17 cellular contexts compared by ENCODE assay signal in the genomic region with DNA sequence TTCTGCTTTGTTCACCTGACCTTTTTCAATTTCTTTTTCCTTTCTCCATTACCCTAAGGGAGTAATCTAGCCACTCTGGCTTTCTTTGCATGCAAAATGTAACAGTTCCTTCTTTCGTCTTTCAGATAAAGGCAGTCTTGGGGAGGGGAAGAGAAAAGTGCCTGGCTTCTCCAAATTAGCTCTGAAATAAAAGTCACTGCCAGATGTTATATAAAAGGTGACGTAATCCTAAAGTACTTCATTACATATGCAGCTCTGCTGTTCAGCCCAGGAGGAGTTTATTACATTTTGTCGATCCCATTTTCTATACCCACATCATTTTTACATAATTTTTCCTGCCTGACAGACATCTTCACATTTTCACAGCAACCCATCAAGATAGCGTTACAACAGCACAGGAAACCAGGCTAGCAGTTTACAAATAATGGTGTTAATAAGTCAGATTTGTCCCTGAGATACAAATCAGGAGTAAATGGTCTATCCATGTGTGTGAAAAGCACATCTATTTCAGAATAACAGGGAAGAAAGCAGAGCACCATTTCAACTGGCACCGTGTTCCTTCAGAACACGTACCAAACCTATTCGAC.
A peak's percentile ranks its signal among the peaks of the same experiment; 100 is the strongest.
DNase-seq lines count a peak whose midpoint lies in the region; ATAC-seq, FAIRE-seq and TF ChIP-seq lines count a peak whose summit lies in the region.
"Had no signal": no experiment of that assay in that cellular context is flagged by ENCODE, and none has a peak within 500 bp of the region (broad histone marks: within the 10 kb centered on the region; RNA-seq: fewer than 3 reads in every experiment).

No MANE protein-coding gene starts in this region.

- no peak for FAIRE-seq in HepG2 (lab: Jason Lieb, UNC)
- FAIRE-seq: G401.6, RCC 7860 had no signal

- H3K36me3 Mint-ChIP-seq in stimulated activated memory B cell treated with anti-CD40 and anti-IgM and Interleukin-4, amounts not matched to agents 10 μg/mL and 1 μg/mL and 100 μg/mL, for 72 hours = no peaks in the 10 kb centered on the region
- H3K36me3 Mint-ChIP-seq: naive B cell had no signal

- no peaks in the 10 kb centered on the region for H3K9me3 Mint-ChIP-seq in stimulated activated memory B cell treated with anti-CD40 and anti-IgM and Interleukin-4, amounts not matched to agents 10 μg/mL and 1 μg/mL and 100 μg/mL, for 72 hours
- H3K9me3 Mint-ChIP-seq: activated CD4-positive, alpha-beta memory T cell treated with anti-CD3 and anti-CD28 coated beads, Interleukin-2, amount 10 ng/mL, durations not matched to agents 7 days and 5 days; central memory CD8-positive, alpha-beta T cell; GM23338; naive B cell had no signal

- TF ChIP-seq CTCF in HepG2 (CRISPR knock-in tag; IDR thresholded peaks at IDR 0.05) = no peak
- TF ChIP-seq CTCF in right lobe of liver (IDR thresholded peaks at IDR 0.05) = no peak
- no peak for TF ChIP-seq CTCF in SK-N-SH (IDR thresholded peaks at IDR 0.05)
- no peak for TF ChIP-seq CTCF in fibroblast of the aortic adventitia (IDR thresholded peaks at IDR 0.05; ENCODE audit: insufficient read depth, low read length)

- POLR2A ChIA-PET in HepG2 (lab: Yijun Ruan, JAX) (no interaction called here), SK-N-SH (lab: Yijun Ruan, JAX) (interaction anchor here (0.6 to 1.2 kb wide), 4 partner anchors 691 to 721 kb away, joined by 3 to 5 read pairs (median 4); no protein-coding TSS in a partner anchor)

- no peak overlapping the region for H3K27ac Mint-ChIP-seq in stimulated activated memory B cell treated with anti-CD40 and anti-IgM and Interleukin-4, amounts not matched to agents 10 μg/mL and 1 μg/mL and 100 μg/mL, for 72 hours
- H3K27ac Mint-ChIP-seq: activated CD4-positive, alpha-beta memory T cell treated with anti-CD3 and anti-CD28 coated beads, Interleukin-2, amount 10 ng/mL, durations not matched to agents 7 days and 5 days; GM23338 had no signal

- TF ChIP-seq EP300 in HepG2 (IDR thresholded peaks at IDR 0.05; ENCODE audit: low read depth in 2 of 2, low read length in 2 of 2) (no peak), HepG2 (CRISPR knock-in tag; IDR thresholded peaks at IDR 0.05; ENCODE audit: borderline replicate concordance) (no peak), SK-N-SH (IDR thresholded peaks at IDR 0.05; ENCODE audit: borderline replicate concordance in 1 of 2, low read depth in 1 of 2, low read length in 1 of 2) (peak in 1 of 2 experiments; percentile 66; a peak in 1 of 4 replicates)

- WGBS in HepG2 (ENCODE audit: low lambda C conversion rate) = 22% methylated on average over 7 of the region's 7 CpGs
- WGBS in right lobe of liver (ENCODE audit: insufficient coverage, low coverage, low lambda C conversion rate, missing lambda C conversion rate) = 44% methylated on average over 7 of the region's 7 CpGs
- 14% methylated on average over 7 of the region's 7 CpGs for WGBS in SK-N-SH (ENCODE audit: low lambda C conversion rate)

- ATAC-seq in HepG2 (no peak), right lobe of liver (no peak)
- no peak for ATAC-seq in stimulated activated memory B cell treated with anti-CD40 and anti-IgM and Interleukin-4, amounts not matched to agents 10 μg/mL and 1 μg/mL and 100 μg/mL, for 72 hours

- no peak overlapping the region for H3K27ac ChIP-seq in HepG2 (ENCODE audit: extremely low read length, insufficient read depth, low read length)
- no peak overlapping the region for H3K27ac ChIP-seq in right lobe of liver
- H3K27ac ChIP-seq in SK-N-SH (ENCODE audit: low read depth in 2 of 2, low read length in 1 of 2) = peak overlapping the region in 1 of 2 experiments; percentile 93; a peak in 2 of 4 replicates
- H3K27ac ChIP-seq: esophagus muscularis mucosa, KMS-11 had no signal

- H3K4me3 ChIP-seq in HepG2 (replicated peaks in 1 of 3; ENCODE audit: insufficient read depth in 1 of 3, low read depth in 2 of 3, low read length in 3 of 3) (no peak overlapping the region), right lobe of liver (no peak overlapping the region), SK-N-SH (ENCODE audit: low read depth in 2 of 2, low read length in 1 of 2) (no peak overlapping the region; a peak in 1 of 4 replicates), fibroblast of the aortic adventitia (ENCODE audit: low read depth, low read length) (no peak overlapping the region)
- H3K4me3 ChIP-seq: esophagus muscularis mucosa, GM23338 had no signal

- H3K9me2 ChIP-seq in SK-N-SH = no peaks in the 10 kb centered on the region

- H3K4me3 Mint-ChIP-seq in stimulated activated memory B cell treated with anti-CD40 and anti-IgM and Interleukin-4, amounts not matched to agents 10 μg/mL and 1 μg/mL and 100 μg/mL, for 72 hours = no peak overlapping the region
- H3K4me3 Mint-ChIP-seq: activated CD4-positive, alpha-beta memory T cell treated with anti-CD3 and anti-CD28 coated beads, Interleukin-2, amount 10 ng/mL, durations not matched to agents 7 days and 5 days; central memory CD8-positive, alpha-beta T cell; GM23338; naive B cell had no signal

- no TSS peak for BruUV-seq in HepG2 (replicated peaks; lab: Mats Ljungman, UMichigan)

- peaks cover 3% of the 10 kb centered on the region for H3F3A ChIP-seq in SK-N-SH (replicated peaks; ENCODE audit: insufficient read depth)

- no peaks in the 10 kb centered on the region for H3K79me2 ChIP-seq in HepG2 (ENCODE audit: insufficient read depth, low read length)
- H3K79me2 ChIP-seq in SK-N-SH (ENCODE audit: insufficient read depth) = no peaks in the 10 kb centered on the region

- no peak overlapping the region for H3K4me2 ChIP-seq in HepG2 (ENCODE audit: low read depth, low read length)
- no peak overlapping the region for H3K4me2 ChIP-seq in SK-N-SH
- H3K4me2 ChIP-seq: GM23338, KMS-11 had no signal

- H3K27me3 ChIP-seq in HepG2 (ENCODE audit: control insufficient read depth in 1 of 2, insufficient read depth in 2 of 2, low read length in 2 of 2) (peaks cover 0 to 3% of the 10 kb centered on the region in 2 experiments; a peak in 1 of 5 replicates), right lobe of liver (no peaks in the 10 kb centered on the region), SK-N-SH (ENCODE audit: insufficient read depth) (no peaks in the 10 kb centered on the region)
- H3K27me3 ChIP-seq: esophagus muscularis mucosa had no signal

- TF ChIP-seq POLR2A in HepG2 (IDR thresholded peaks at IDR 0.05; ENCODE audit: insufficient read depth in 1 of 2, low read depth in 2 of 2, low read length in 2 of 2) (no peak), right lobe of liver (IDR thresholded peaks at IDR 0.05) (no peak)

- intact Hi-C loops in HepG2 (cut with micrococcal nuclease; ENCODE audit: unreplicated experiment) = no loop called here
- intact Hi-C loops in right lobe of liver (cut with DNase I) = no loop called here

- H2AFZ ChIP-seq in HepG2 (ENCODE audit: low read length) (no peak overlapping the region), SK-N-SH (ENCODE audit: low read depth) (no peak overlapping the region)
- H2AFZ ChIP-seq: GM23338 had no signal

- TF ChIP-seq RAD21 in HepG2 (CRISPR knock-in tag; IDR thresholded peaks at IDR 0.05) = no peak
- TF ChIP-seq RAD21 in SK-N-SH (IDR thresholded peaks at IDR 0.05; ENCODE audit: low read length) = peak; percentile 20; the same call in 1 of the 2 replicates

- no peak for DNase-seq in HepG2 (ENCODE audit: low spot score)
- no peak for DNase-seq in right lobe of liver
- DNase-seq in SK-N-SH = peak; percentile 49
- peak; percentile 20 for DNase-seq in fibroblast of the aortic adventitia (ENCODE audit: low read depth)
- DNase-seq in AG20443 (ENCODE audit: low spot score) = no peak
- no peak for DNase-seq in GM19238 (ENCODE audit: insufficient read length, low spot score)
- DNase-seq in NCI-H345 (lab: John Stamatoyannopoulos, UW) = no peak
- DNase-seq: DMS153 had no signal

- H3K27me3 Mint-ChIP-seq in stimulated activated memory B cell treated with anti-CD40 and anti-IgM and Interleukin-4, amounts not matched to agents 10 μg/mL and 1 μg/mL and 100 μg/mL, for 72 hours = peaks cover 71% of the 10 kb centered on the region

- H3K36me3 ChIP-seq in HepG2 (replicated peaks in 1 of 2; ENCODE audit: control insufficient read depth in 1 of 2, insufficient read depth in 2 of 2, low read length in 2 of 2) (no peaks in the 10 kb centered on the region), right lobe of liver (no peaks in the 10 kb centered on the region), SK-N-SH (replicated peaks in 1 of 2; ENCODE audit: control insufficient read depth in 1 of 2, insufficient read depth in 2 of 2, low read length in 1 of 2) (no peaks in the 10 kb centered on the region)
- H3K36me3 ChIP-seq: esophagus muscularis mucosa had no signal

- in situ Hi-C loops in HepG2 (cut with HindIII; ENCODE audit: extremely low pct_ligation_motif_present, low pct_unique_long_range_greater_than_20kb) = no loop called here

- no peak overlapping the region for H3K9ac ChIP-seq in HepG2 (ENCODE audit: insufficient read depth, low read depth, low read length)
- no peak overlapping the region for H3K9ac ChIP-seq in SK-N-SH
- H3K9ac ChIP-seq: KMS-11 had no signal

- CTCF ChIA-PET in HepG2 (lab: Yijun Ruan, JAX; ENCODE audit: low intra/inter-chr PET ratio, low total read pairs) = no interaction called here
- CTCF ChIA-PET in SK-N-SH (lab: Yijun Ruan, JAX) = interaction anchor here (0.6 to 6.7 kb wide), 30 partner anchors 11 to 1454 kb away, joined by 3 to 55 read pairs (median 4); no protein-coding TSS in a partner anchor

- H3K4me1 Mint-ChIP-seq in stimulated activated memory B cell treated with anti-CD40 and anti-IgM and Interleukin-4, amounts not matched to agents 10 μg/mL and 1 μg/mL and 100 μg/mL, for 72 hours = no peaks in the 10 kb centered on the region
- H3K4me1 Mint-ChIP-seq: activated CD4-positive, alpha-beta memory T cell treated with anti-CD3 and anti-CD28 coated beads, Interleukin-2, amount 10 ng/mL, durations not matched to agents 7 days and 5 days; central memory CD8-positive, alpha-beta T cell; naive B cell had no signal

- H3K4me1 ChIP-seq in HepG2 (ENCODE audit: insufficient read depth, low read length) = no peaks in the 10 kb centered on the region
- no peaks in the 10 kb centered on the region for H3K4me1 ChIP-seq in right lobe of liver
- H3K4me1 ChIP-seq in SK-N-SH (ENCODE audit: control insufficient read depth in 1 of 2, insufficient read depth in 2 of 2, low read depth in 1 of 2, low read length in 1 of 2) = peaks cover 0 to 11% of the 10 kb centered on the region in 2 experiments; a peak in 1 of 4 replicates
- H3K4me1 ChIP-seq: esophagus muscularis mucosa had no signal

- no peaks in the 10 kb centered on the region for H4K20me1 ChIP-seq in HepG2 (ENCODE audit: insufficient read depth, low read length)
- H4K20me1 ChIP-seq in SK-N-SH (ENCODE audit: insufficient read depth) = no peaks in the 10 kb centered on the region

- no peaks in the 10 kb centered on the region for H3K9me3 ChIP-seq in HepG2 (ENCODE audit: low read length)
- H3K9me3 ChIP-seq in right lobe of liver = no peaks in the 10 kb centered on the region
- no peaks in the 10 kb centered on the region for H3K9me3 ChIP-seq in SK-N-SH
- H3K9me3 ChIP-seq: esophagus muscularis mucosa had no signal

TF ChIP-seq in HepG2, 621 proteins besides CTCF, POLR2A, EP300 and RAD21 (continues in another document):
- peak; percentile 97 for TF ChIP-seq ATF7 (IDR thresholded peaks at IDR 0.05)
- no peak for TF ChIP-seq ATF7 (CRISPR knock-in tag; IDR thresholded peaks at IDR 0.05)

TF ChIP-seq in SK-N-SH, 30 proteins besides CTCF, POLR2A, EP300 and RAD21 (continues in another document):
- TF ChIP-seq ELF1 (IDR thresholded peaks at IDR 0.05) = no peak

Comparison
In these comparisons a context has a peak if more than half of its experiments do, and no peak if none do; other contexts are left out.
1. DNase-seq: peak in SK-N-SH (single experiment) and fibroblast of the aortic adventitia (single experiment); none in HepG2 (single experiment), right lobe of liver (0 of 3), AG20443 (single experiment), GM19238 (single experiment) and NCI-H345 (single experiment).